In the genomic region with DNA sequence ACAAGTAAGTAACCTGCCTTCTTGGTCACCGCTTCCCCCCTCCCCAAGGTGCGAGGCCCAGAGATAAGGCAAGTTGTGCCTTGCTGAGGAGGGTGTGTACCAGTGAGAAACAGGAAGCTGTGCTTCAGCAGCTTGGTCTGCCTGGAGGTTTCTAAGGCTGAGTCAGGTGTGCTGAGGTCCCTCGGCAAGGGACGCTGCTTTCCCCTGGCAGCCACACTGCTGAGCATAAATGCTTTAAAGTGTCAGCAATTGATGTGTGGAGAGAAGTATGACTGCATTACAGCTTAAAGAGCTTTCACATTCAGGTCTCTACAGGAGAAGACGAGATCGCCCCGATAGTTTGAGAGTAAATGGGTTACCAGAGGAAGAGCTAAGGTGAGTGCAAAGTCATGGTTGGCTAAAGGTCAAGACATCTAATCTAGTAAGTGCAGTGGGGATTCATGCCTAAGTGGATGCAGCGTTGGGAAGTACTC, we compare ENCODE assay signal across 8 cellular contexts.
DNase-seq lines count a peak whose midpoint lies in the region; ATAC-seq, FAIRE-seq and TF ChIP-seq lines count a peak whose summit lies in the region.

No MANE protein-coding gene starts in this region.

- H3K27ac ChIP-seq in astrocyte (ENCODE audit: low read depth, low read length): peak overlapping the region; percentile 12
- no peak overlapping the region for H3K27ac ChIP-seq in HepG2 (ENCODE audit: extremely low read length, insufficient read depth, low read length)

- H3K36me3 ChIP-seq in astrocyte (ENCODE audit: insufficient read depth, low read length) (no peaks in the 10 kb centered on the region), HepG2 (replicated peaks in 1 of 2; ENCODE audit: control insufficient read depth in 1 of 2, insufficient read depth in 2 of 2, low read length in 2 of 2) (no peaks in the 10 kb centered on the region; a peak in 1 of 5 replicates)

- H3K79me2 ChIP-seq in astrocyte (ENCODE audit: insufficient read depth, low read length): peaks cover 98% of the 10 kb centered on the region
- peaks cover 16% of the 10 kb centered on the region for H3K79me2 ChIP-seq in HepG2 (ENCODE audit: insufficient read depth, low read length)

- H3K27me3 Mint-ChIP-seq in IgD-negative memory B cell (no peaks in the 10 kb centered on the region), T-helper 17 cell (no peaks in the 10 kb centered on the region), astrocyte (ENCODE audit: low read depth, unreplicated experiment) (no peaks in the 10 kb centered on the region)

- no peak overlapping the region for H3K9ac ChIP-seq in astrocyte (ENCODE audit: low read length)
- no peak overlapping the region for H3K9ac ChIP-seq in HepG2 (ENCODE audit: insufficient read depth, low read depth, low read length)

- DNase-seq in Daoy (ENCODE audit: low read depth): peak; percentile 79
- DNase-seq in T-helper 17 cell: peak; percentile 36 to 67 (median 66)
- peak; percentile 64 for DNase-seq in astrocyte (ENCODE audit: low read depth)
- no peak for DNase-seq in HepG2 (ENCODE audit: low spot score)
- peak; percentile 40 to 53 for DNase-seq in stimulated activated CD8-positive, alpha-beta memory T cell treated with anti-CD3 and anti-CD28 coated beads, Interleukin-2, amount 100 ng/mL, for 48 hours (ENCODE audit: low read depth in 2 of 2)
- DNase-seq in frontal cortex (ENCODE audit: low spot score in 2 of 2): no peak

- TF ChIP-seq RAD21 in HepG2 (CRISPR knock-in tag; IDR thresholded peaks at IDR 0.05): no peak

- H3K4me2 ChIP-seq in astrocyte (ENCODE audit: low read length): peak overlapping the region; percentile 61
- no peak overlapping the region for H3K4me2 ChIP-seq in HepG2 (ENCODE audit: low read depth, low read length)

- CTCF ChIA-PET in HepG2 (lab: Yijun Ruan, JAX; ENCODE audit: low intra/inter-chr PET ratio, low total read pairs): no interaction called here

- in situ Hi-C loops in HepG2 (cut with HindIII; ENCODE audit: extremely low pct_ligation_motif_present, low pct_unique_long_range_greater_than_20kb): no loop called here

- peak overlapping the region; percentile 3 for H3K4me3 ChIP-seq in astrocyte (ENCODE audit: insufficient read depth, low read depth, low read length)
- H3K4me3 ChIP-seq in HepG2 (replicated peaks in 1 of 3; ENCODE audit: insufficient read depth in 1 of 3, low read depth in 2 of 3, low read length in 3 of 3): no peak overlapping the region

- peaks cover 19 to 40% (median 20%) of the 10 kb centered on the region in 3 donors for H3K4me1 Mint-ChIP-seq in IgD-negative memory B cell
- H3K4me1 Mint-ChIP-seq in T-helper 17 cell: peaks cover 56% of the 10 kb centered on the region
- H3K4me1 Mint-ChIP-seq in astrocyte (ENCODE audit: low read depth, unreplicated experiment): peaks cover 67% of the 10 kb centered on the region

- H3K4me1 ChIP-seq in astrocyte (ENCODE audit: insufficient read depth, low read length) (peaks cover 29% of the 10 kb centered on the region), HepG2 (ENCODE audit: insufficient read depth, low read length) (peaks cover 36% of the 10 kb centered on the region)

- H4K20me1 ChIP-seq in astrocyte (ENCODE audit: insufficient read depth, low read length) (peaks cover 66% of the 10 kb centered on the region), HepG2 (ENCODE audit: insufficient read depth, low read length) (0 out of 2 replicates have a peak, but pooled peaks cover 8% of the 10 kb centered on the region)

- H3K27ac Mint-ChIP-seq in IgD-negative memory B cell: peak overlapping the region; percentile 41 to 89 (median 47)
- peak overlapping the region; percentile 99 for H3K27ac Mint-ChIP-seq in T-helper 17 cell
- H3K27ac Mint-ChIP-seq in astrocyte (ENCODE audit: unreplicated experiment): peak overlapping the region; percentile 85

- 96% methylated on average over 8 of the region's 8 CpGs for WGBS in HepG2 (ENCODE audit: low lambda C conversion rate)

- POLR2A ChIA-PET in HepG2 (lab: Yijun Ruan, JAX): no interaction called here

- no peaks in the 10 kb centered on the region for H3K36me3 Mint-ChIP-seq in IgD-negative memory B cell
- peaks cover 5% of the 10 kb centered on the region for H3K36me3 Mint-ChIP-seq in T-helper 17 cell (ENCODE audit: low read depth)
- H3K36me3 Mint-ChIP-seq in astrocyte (ENCODE audit: low read depth, unreplicated experiment): peaks cover 8% of the 10 kb centered on the region

- intact Hi-C loops in HepG2 (cut with micrococcal nuclease; ENCODE audit: unreplicated experiment): no loop called here

- no peak overlapping the region for H2AFZ ChIP-seq in astrocyte (ENCODE audit: low read depth, low read length)
- no peak overlapping the region for H2AFZ ChIP-seq in HepG2 (ENCODE audit: low read length)

- H3K27me3 ChIP-seq in astrocyte (ENCODE audit: insufficient read depth, low read length) (no peaks in the 10 kb centered on the region), HepG2 (ENCODE audit: control insufficient read depth in 1 of 2, insufficient read depth in 2 of 2, low read length in 2 of 2) (no peaks in the 10 kb centered on the region)

- peak; percentile 43 for FAIRE-seq in astrocyte (lab: Jason Lieb, UNC)
- FAIRE-seq in HepG2 (lab: Jason Lieb, UNC): no peak
- no peak for FAIRE-seq in frontal cortex (lab: Jason Lieb, UNC)

- peak overlapping the region; percentile 13 to 89 (median 77) for H3K4me3 Mint-ChIP-seq in IgD-negative memory B cell
- peak overlapping the region; percentile 100 for H3K4me3 Mint-ChIP-seq in T-helper 17 cell
- peak overlapping the region; percentile 79 for H3K4me3 Mint-ChIP-seq in astrocyte (ENCODE audit: unreplicated experiment)

- no TSS peak for BruUV-seq in HepG2 (replicated peaks; lab: Mats Ljungman, UMichigan)

- TF ChIP-seq POLR2A in HepG2 (IDR thresholded peaks at IDR 0.05; ENCODE audit: insufficient read depth in 1 of 2, low read depth in 2 of 2, low read length in 2 of 2): no peak

- H3K9me3 Mint-ChIP-seq in IgD-negative memory B cell (no peaks in the 10 kb centered on the region), astrocyte (ENCODE audit: unreplicated experiment) (no peaks in the 10 kb centered on the region)

- TF ChIP-seq CTCF in astrocyte (IDR thresholded peaks at IDR 0.05; ENCODE audit: insufficient read depth, low read depth, low read length) (no peak), HepG2 (CRISPR knock-in tag; IDR thresholded peaks at IDR 0.05) (no peak)

- H3K9me3 ChIP-seq in T-helper 17 cell (ENCODE audit: control insufficient read depth, low read length, poor library complexity, severe bottlenecking) (no peaks in the 10 kb centered on the region), astrocyte (ENCODE audit: insufficient read depth, low read depth, low read length) (no peaks in the 10 kb centered on the region), HepG2 (ENCODE audit: low read length) (no peaks in the 10 kb centered on the region)

- TF ChIP-seq EP300 in HepG2 (IDR thresholded peaks at IDR 0.05; ENCODE audit: low read depth in 2 of 2, low read length in 2 of 2): no peak
- TF ChIP-seq EP300 in HepG2 (CRISPR knock-in tag; IDR thresholded peaks at IDR 0.05; ENCODE audit: borderline replicate concordance): no peak

- peak; percentile 99 for ATAC-seq in GM21576 (IDR thresholded peaks at IDR 0.05; ENCODE audit: unreplicated experiment)
- peak; percentile 94 for ATAC-seq in T-helper 17 cell
- ATAC-seq in HepG2: peak; percentile 55

TF ChIP-seq in HepG2, 621 proteins besides CTCF, POLR2A, EP300 and RAD21 (continues in another document):
- TF ChIP-seq ZNF331 (CRISPR knock-in tag; IDR thresholded peaks at IDR 0.05): no peak
- TF ChIP-seq JUND (CRISPR knock-in tag; IDR thresholded peaks at IDR 0.05): no peak
- TF ChIP-seq ZBTB21 (CRISPR knock-in tag; IDR thresholded peaks at IDR 0.05): no peak
- no peak for TF ChIP-seq MIER3 (CRISPR knock-in tag; IDR thresholded peaks at IDR 0.05; ENCODE audit: borderline replicate concordance)
- TF ChIP-seq ELF1 (CRISPR knock-in tag; IDR thresholded peaks at IDR 0.05): no peak
- TF ChIP-seq ZNF124 (CRISPR knock-in tag; IDR thresholded peaks at IDR 0.05): no peak
- TF ChIP-seq, protein P1, sequence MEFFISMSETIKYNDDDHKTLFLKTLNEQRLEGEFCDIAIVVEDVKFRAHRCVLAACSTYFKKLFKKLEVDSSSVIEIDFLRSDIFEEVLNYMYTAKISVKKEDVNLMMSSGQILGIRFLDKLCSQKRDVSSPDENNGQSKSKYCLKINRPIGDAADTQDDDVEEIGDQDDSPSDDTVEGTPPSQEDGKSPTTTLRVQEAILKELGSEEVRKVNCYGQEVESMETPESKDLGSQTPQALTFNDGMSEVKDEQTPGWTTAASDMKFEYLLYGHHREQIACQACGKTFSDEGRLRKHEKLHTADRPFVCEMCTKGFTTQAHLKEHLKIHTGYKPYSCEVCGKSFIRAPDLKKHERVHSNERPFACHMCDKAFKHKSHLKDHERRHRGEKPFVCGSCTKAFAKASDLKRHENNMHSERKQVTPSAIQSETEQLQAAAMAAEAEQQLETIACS (CRISPR knock-in tag; IDR thresholded peaks at IDR 0.05): no peak
- no peak for TF ChIP-seq ISL2 (CRISPR knock-in tag; IDR thresholded peaks at IDR 0.05)
- TF ChIP-seq, protein P2, sequence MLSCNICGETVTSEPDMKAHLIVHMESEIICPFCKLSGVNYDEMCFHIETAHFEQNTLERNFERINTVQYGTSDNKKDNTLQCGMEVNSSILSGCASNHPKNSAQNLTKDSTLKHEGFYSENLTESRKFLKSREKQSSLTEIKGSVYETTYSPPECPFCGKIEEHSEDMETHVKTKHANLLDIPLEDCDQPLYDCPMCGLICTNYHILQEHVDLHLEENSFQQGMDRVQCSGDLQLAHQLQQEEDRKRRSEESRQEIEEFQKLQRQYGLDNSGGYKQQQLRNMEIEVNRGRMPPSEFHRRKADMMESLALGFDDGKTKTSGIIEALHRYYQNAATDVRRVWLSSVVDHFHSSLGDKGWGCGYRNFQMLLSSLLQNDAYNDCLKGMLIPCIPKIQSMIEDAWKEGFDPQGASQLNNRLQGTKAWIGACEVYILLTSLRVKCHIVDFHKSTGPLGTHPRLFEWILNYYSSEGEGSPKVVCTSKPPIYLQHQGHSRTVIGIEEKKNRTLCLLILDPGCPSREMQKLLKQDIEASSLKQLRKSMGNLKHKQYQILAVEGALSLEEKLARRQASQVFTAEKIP (CRISPR knock-in tag; IDR thresholded peaks at IDR 0.05; ENCODE audit: borderline replicate concordance): no peak
- TF ChIP-seq PHF20 (CRISPR knock-in tag; IDR thresholded peaks at IDR 0.05): no peak
- TF ChIP-seq, protein P3, sequence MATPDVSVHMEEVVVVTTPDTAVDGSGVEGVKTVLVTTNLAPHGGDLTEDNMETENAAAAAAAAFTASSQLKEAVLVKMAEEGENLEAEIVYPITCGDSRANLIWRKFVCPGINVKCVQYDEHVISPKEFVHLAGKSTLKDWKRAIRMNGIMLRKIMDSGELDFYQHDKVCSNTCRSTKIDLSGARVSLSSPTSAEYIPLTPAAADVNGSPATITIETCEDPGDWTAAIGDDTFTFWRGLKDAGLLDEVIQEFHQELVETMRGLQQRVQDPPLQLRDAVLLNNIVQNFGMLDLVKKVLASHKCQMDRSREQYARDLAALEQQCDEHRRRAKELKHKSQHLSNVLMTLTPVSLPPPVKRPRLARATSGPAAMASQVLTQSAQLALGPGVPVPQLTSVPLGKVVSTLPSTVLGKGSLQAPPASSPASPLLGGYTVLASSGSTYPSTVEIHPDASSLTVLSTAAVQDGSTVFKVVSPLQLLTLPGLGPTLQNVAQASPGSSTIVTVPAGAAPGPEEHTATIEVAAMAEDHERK (CRISPR knock-in tag; IDR thresholded peaks at IDR 0.05; ENCODE audit: low read depth): no peak
- TF ChIP-seq ZNF317 (CRISPR knock-in tag; IDR thresholded peaks at IDR 0.05): no peak

Comparison
In these comparisons a context has a peak if more than half of its experiments do, and no peak if none do; other contexts are left out.
1. DNase-seq: peak in Daoy (single experiment), T-helper 17 cell (3 of 3), astrocyte (single experiment) and stimulated activated CD8-positive, alpha-beta memory T cell treated with anti-CD3 and anti-CD28 coated beads, Interleukin-2, amount 100 ng/mL, for 48 hours (2 of 2); none in HepG2 (single experiment) and frontal cortex (0 of 2).
2. H3K27ac Mint-ChIP-seq: peak in every context shown above with its lines; median percentile 99 in T-helper 17 cell; 85 in astrocyte; 47 in IgD-negative memory B cell.
3. Peak in every context shown above with its lines, with median percentiles within 50 percentile points of each other: ATAC-seq and H3K4me3 Mint-ChIP-seq.